Comparison of ENCODE assay signal across 8 cellular contexts in genomic region chr13:52454459-52454824, GRCh38. TPM values are rescaled to one million over a fixed set of nuclear protein-coding genes. Genes with fewer than 3 reads are reported as not detected.
DNase-seq lines count a peak whose midpoint lies in the region; ATAC-seq and TF ChIP-seq lines count a peak whose summit lies in the region.

No MANE protein-coding gene starts in this region.

- no peak for TF ChIP-seq CTCF in Caco-2 (IDR thresholded peaks at IDR 0.05; ENCODE audit: insufficient read depth in 1 of 2, low read depth in 1 of 2, low read length in 1 of 2, severe bottlenecking in 1 of 2, unreplicated experiment in 1 of 2)
- no peak for TF ChIP-seq CTCF in body of pancreas (IDR thresholded peaks at IDR 0.05)
- TF ChIP-seq CTCF in lower lobe of right lung (IDR thresholded peaks at IDR 0.05) = no peak
- TF ChIP-seq CTCF in upper lobe of left lung (IDR thresholded peaks at IDR 0.05) = no peak

- no TSS peak for BruUV-seq in Caco-2 (replicated peaks; lab: Mats Ljungman, UMichigan)

- no peak for TF ChIP-seq EP300 in upper lobe of left lung (IDR thresholded peaks at IDR 0.05)

- no peaks in the 10 kb centered on the region for H3K4me1 ChIP-seq in Caco-2
- peaks cover 23% of the 10 kb centered on the region for H3K4me1 ChIP-seq in body of pancreas
- peaks cover 18% of the 10 kb centered on the region for H3K4me1 ChIP-seq in lower lobe of right lung
- peaks cover 12 to 23% (median 14%) of the 10 kb centered on the region in 4 donors for H3K4me1 ChIP-seq in upper lobe of left lung

- no peaks in the 10 kb centered on the region for H3K27me3 Mint-ChIP-seq in Caco-2 (ENCODE audit: insufficient read depth, unreplicated experiment)

- CTCF ChIA-PET in Caco-2 (lab: Charles Lee) = no interaction called here

- peak overlapping the region; percentile 81 for H3K4me3 ChIP-seq in Caco-2 (ENCODE audit: low read depth, low read length)
- H3K4me3 ChIP-seq in body of pancreas = peak overlapping the region in 1 of 2 donors; percentile 51
- peak overlapping the region; percentile 69 for H3K4me3 ChIP-seq in lower lobe of right lung
- H3K4me3 ChIP-seq in upper lobe of left lung = peak overlapping the region; percentile 72 to 89 (median 79)

- H3K9me3 ChIP-seq in Caco-2 (no peaks in the 10 kb centered on the region), body of pancreas (no peaks in the 10 kb centered on the region), lower lobe of right lung (no peaks in the 10 kb centered on the region), upper lobe of left lung (no peaks in the 10 kb centered on the region)

- peak in 1 of 2 experiments; percentile 17 for DNase-seq in Caco-2
- DNase-seq in NOMO-1 (lab: John Stamatoyannopoulos, UW; ENCODE audit: unreplicated experiment in 2 of 2) = peak; percentile 49 to 53
- DNase-seq in body of pancreas = peak in 1 of 4 donors; percentile 17
- no peak for DNase-seq in lower lobe of right lung
- DNase-seq in upper lobe of left lung = peak in 1 of 2 donors; percentile 51
- no peak for DNase-seq in DMS114 treated with DMSO at 0.1 percent for 48 hours (lab: John Stamatoyannopoulos, UW; ENCODE audit: unreplicated experiment)

- H3K9me3 Mint-ChIP-seq in Caco-2 (ENCODE audit: unreplicated experiment) = no peaks in the 10 kb centered on the region

- H3K4me1 Mint-ChIP-seq in Caco-2 (ENCODE audit: low read depth, unreplicated experiment) = peaks cover 11% of the 10 kb centered on the region

- H3K27ac ChIP-seq in body of pancreas (peak overlapping the region in 3 of 4 donors; percentile 86 to 95 (median 89)), lower lobe of right lung (peak overlapping the region; percentile 95), upper lobe of left lung (peak overlapping the region; percentile 84 to 96 (median 90))

- H3K27me3 ChIP-seq in Caco-2 (replicated peaks; ENCODE audit: control insufficient read depth, insufficient read depth, low read length) = no peaks in the 10 kb centered on the region
- H3K27me3 ChIP-seq in body of pancreas = no peaks in the 10 kb centered on the region
- H3K27me3 ChIP-seq in lower lobe of right lung (ENCODE audit: low read depth) = no peaks in the 10 kb centered on the region
- no peaks in the 10 kb centered on the region for H3K27me3 ChIP-seq in upper lobe of left lung

- intact Hi-C loops in Caco-2 (cut with micrococcal nuclease; ENCODE audit: unreplicated experiment) (loop anchor here (10.0 kb wide), 3 partner anchors 160 to 650 kb away; partner anchors contain the start of gene DHRS12), body of pancreas (cut with DNase I) (no loop called here), lower lobe of right lung (cut with DNase I) (no loop called here)

- ATAC-seq in GM18907 (IDR thresholded peaks at IDR 0.05; ENCODE audit: unreplicated experiment) (peak; percentile 26), HG03135 (IDR thresholded peaks at IDR 0.05; ENCODE audit: unreplicated experiment) (peak; percentile 27), body of pancreas (no peak), lower lobe of right lung (no peak), upper lobe of left lung (ENCODE audit: low FRiP score in 2 of 2) (no peak)

- H3K36me3 ChIP-seq in Caco-2 (ENCODE audit: control insufficient read depth, insufficient read depth, low read length) (no peaks in the 10 kb centered on the region), body of pancreas (replicated peaks in 1 of 2; ENCODE audit: insufficient read depth in 1 of 2, low read depth in 2 of 2) (no peaks in the 10 kb centered on the region), lower lobe of right lung (no peaks in the 10 kb centered on the region), upper lobe of left lung (no peaks in the 10 kb centered on the region)

- H3K27ac Mint-ChIP-seq in Caco-2 (ENCODE audit: unreplicated experiment) = peak overlapping the region; percentile 96

- H3K36me3 Mint-ChIP-seq in Caco-2 (ENCODE audit: insufficient read depth, unreplicated experiment) = peaks cover 38% of the 10 kb centered on the region

- 3 to 10% methylated on average over 8 of the region's 8 CpGs for WGBS in body of pancreas, 2 donors
- WGBS in upper lobe of left lung, 2 donors = 4 to 8% methylated on average over 8 of the region's 8 CpGs

- TF ChIP-seq POLR2A in body of pancreas (IDR thresholded peaks at IDR 0.05) = no peak
- TF ChIP-seq POLR2A in upper lobe of left lung (IDR thresholded peaks at IDR 0.05) = no peak

- H3K4me3 Mint-ChIP-seq in Caco-2 (ENCODE audit: unreplicated experiment) = peak overlapping the region; percentile 97

- POLR2A ChIA-PET in Caco-2 (lab: Charles Lee) = no interaction called here

RNA-seq across cellular contexts. Expression of gene CKAP2, which starts 0.8 kb away (rescaled TPM):
- 62.4 and 68.9 TPM in 2 replicates for total RNA-seq in Caco-2 (2022)
- total RNA-seq in body of pancreas = 1 to 10 TPM; 5.2 to 5.9 TPM
- total RNA-seq in lower lobe of right lung = 10.4 TPM
- 10 to 100 TPM in 1 of 6 donors, 1 to 10 TPM in 5; 4.2 to 18.2 (median 8.8) TPM for total RNA-seq in upper lobe of left lung

RNA-seq across cellular contexts. Expression of gene VPS36, which starts 4.0 kb away (rescaled TPM):
- total RNA-seq in Caco-2 (2022) (40.9 and 48.4 TPM in 2 replicates), body of pancreas (10 to 100 TPM; 35.3 to 44.6 TPM), lower lobe of right lung (45.0 TPM), upper lobe of left lung (10 to 100 TPM; 32.1 to 78.6 (median 37.7) TPM)

RNA-seq across cellular contexts. Expression of gene THSD1, which starts 48.5 kb away (rescaled TPM):
- total RNA-seq in Caco-2 (2022) (0.11 and 0.16 TPM in 2 replicates), body of pancreas (1 to 10 TPM; 1.3 TPM), lower lobe of right lung (14.9 TPM), upper lobe of left lung (10 to 100 TPM in 5 of 6 donors, 1 to 10 TPM in 1; 5.5 to 19.8 (median 12.1) TPM)

Comparison
In these comparisons a context has a peak if more than half of its experiments do, and no peak if none do; other contexts are left out.
1. DNase-seq: peak in NOMO-1 (2 of 2); none in lower lobe of right lung (single experiment) and DMS114 treated with DMSO at 0.1 percent for 48 hours (single experiment).
2. ATAC-seq: peak in GM18907 (single experiment) and HG03135 (single experiment); none in body of pancreas (single experiment), lower lobe of right lung (0 of 2) and upper lobe of left lung (0 of 2).
3. Peak in every context shown above with its lines, with median percentiles within 50 percentile points of each other: H3K27ac ChIP-seq.